Comparison of ENCODE assay signal across 1 cellular context in the genomic region with DNA sequence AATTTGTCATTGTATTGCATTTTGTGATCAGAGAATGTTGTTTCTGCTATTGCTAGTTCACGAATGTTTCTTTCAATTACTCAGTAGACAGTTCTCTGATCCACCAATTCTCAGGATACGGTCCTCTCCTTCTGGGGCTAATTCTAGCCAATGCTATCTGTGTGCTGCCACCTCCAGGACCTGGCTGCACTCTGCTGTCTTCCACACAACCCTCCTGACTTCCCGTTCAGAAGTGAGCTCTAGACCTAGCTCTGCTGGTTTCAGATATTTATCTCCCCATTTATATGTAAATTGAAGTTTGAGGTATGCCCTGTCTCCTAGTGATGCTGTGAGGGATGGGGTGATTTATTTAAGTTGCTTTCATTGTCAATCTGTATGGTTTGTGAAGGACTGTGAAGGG.
TF ChIP-seq lines count a peak whose summit lies in the region.

No MANE protein-coding gene starts in this region.

TF ChIP-seq in SK-N-SH, 30 proteins besides CTCF, POLR2A, EP300 and RAD21 (continued from another document):
- TF ChIP-seq, protein P1, sequence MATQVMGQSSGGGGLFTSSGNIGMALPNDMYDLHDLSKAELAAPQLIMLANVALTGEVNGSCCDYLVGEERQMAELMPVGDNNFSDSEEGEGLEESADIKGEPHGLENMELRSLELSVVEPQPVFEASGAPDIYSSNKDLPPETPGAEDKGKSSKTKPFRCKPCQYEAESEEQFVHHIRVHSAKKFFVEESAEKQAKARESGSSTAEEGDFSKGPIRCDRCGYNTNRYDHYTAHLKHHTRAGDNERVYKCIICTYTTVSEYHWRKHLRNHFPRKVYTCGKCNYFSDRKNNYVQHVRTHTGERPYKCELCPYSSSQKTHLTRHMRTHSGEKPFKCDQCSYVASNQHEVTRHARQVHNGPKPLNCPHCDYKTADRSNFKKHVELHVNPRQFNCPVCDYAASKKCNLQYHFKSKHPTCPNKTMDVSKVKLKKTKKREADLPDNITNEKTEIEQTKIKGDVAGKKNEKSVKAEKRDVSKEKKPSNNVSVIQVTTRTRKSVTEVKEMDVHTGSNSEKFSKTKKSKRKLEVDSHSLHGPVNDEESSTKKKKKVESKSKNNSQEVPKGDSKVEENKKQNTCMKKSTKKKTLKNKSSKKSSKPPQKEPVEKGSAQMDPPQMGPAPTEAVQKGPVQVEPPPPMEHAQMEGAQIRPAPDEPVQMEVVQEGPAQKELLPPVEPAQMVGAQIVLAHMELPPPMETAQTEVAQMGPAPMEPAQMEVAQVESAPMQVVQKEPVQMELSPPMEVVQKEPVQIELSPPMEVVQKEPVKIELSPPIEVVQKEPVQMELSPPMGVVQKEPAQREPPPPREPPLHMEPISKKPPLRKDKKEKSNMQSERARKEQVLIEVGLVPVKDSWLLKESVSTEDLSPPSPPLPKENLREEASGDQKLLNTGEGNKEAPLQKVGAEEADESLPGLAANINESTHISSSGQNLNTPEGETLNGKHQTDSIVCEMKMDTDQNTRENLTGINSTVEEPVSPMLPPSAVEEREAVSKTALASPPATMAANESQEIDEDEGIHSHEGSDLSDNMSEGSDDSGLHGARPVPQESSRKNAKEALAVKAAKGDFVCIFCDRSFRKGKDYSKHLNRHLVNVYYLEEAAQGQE (IDR thresholded peaks at IDR 0.05; ENCODE audit: low read depth, low read length) = no peak
- TF ChIP-seq GATA2 (CRISPR knock-in tag; IDR thresholded peaks at IDR 0.05) (no peak), TEAD4 (IDR thresholded peaks at IDR 0.05; ENCODE audit: borderline replicate concordance, insufficient read depth) (no peak), MEF2A (IDR thresholded peaks at IDR 0.05; ENCODE audit: borderline replicate concordance, low read depth) (no peak), CHD2 (IDR thresholded peaks at IDR 0.05; ENCODE audit: low read length, partially characterized antibody) (no peak), FOSL2 (IDR thresholded peaks at IDR 0.05; ENCODE audit: borderline replicate concordance, low read depth) (no peak), YY1 (IDR thresholded peaks at IDR 0.05; ENCODE audit: low read depth) (no peak)
- TF ChIP-seq, protein P2, sequence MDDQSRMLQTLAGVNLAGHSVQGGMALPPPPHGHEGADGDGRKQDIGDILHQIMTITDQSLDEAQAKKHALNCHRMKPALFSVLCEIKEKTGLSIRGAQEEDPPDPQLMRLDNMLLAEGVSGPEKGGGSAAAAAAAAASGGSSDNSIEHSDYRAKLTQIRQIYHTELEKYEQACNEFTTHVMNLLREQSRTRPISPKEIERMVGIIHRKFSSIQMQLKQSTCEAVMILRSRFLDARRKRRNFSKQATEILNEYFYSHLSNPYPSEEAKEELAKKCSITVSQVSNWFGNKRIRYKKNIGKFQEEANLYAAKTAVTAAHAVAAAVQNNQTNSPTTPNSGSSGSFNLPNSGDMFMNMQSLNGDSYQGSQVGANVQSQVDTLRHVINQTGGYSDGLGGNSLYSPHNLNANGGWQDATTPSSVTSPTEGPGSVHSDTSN (IDR thresholded peaks at IDR 0.05) = no peak
TF ChIP-seq in SK-N-SH: peak in this region for 0.
